ENCODE assay signal across 14 cellular contexts in genomic region chr19:18651300-18651699, GRCh38. TPM values are rescaled to one million over a fixed set of nuclear protein-coding genes. Genes with fewer than 3 reads are reported as not detected.
DNase-seq lines count a peak whose midpoint lies in the region; ATAC-seq and TF ChIP-seq lines count a peak whose summit lies in the region.
"Had no signal": no experiment of that assay in that cellular context is flagged by ENCODE, and none has a peak within 500 bp of the region (broad histone marks: within the 10 kb centered on the region; RNA-seq: fewer than 3 reads in every experiment).

No MANE protein-coding gene starts in this region.

- no peaks in the 10 kb centered on the region for H3K27me3 ChIP-seq in lung (ENCODE audit: control insufficient read depth, insufficient read depth)
- H3K27me3 ChIP-seq in spleen (replicated peaks in 1 of 7) = no peaks in the 10 kb centered on the region

- no peak for TF ChIP-seq POLR2A in spleen (IDR thresholded peaks at IDR 0.05)

- no peak for TF ChIP-seq CTCF in HFFc6 (IDR thresholded peaks at IDR 0.05)
- no peak for TF ChIP-seq CTCF in lung (IDR thresholded peaks at IDR 0.05; ENCODE audit: control extremely low read depth, extremely low read depth)
- no peak for TF ChIP-seq CTCF in spleen (IDR thresholded peaks at IDR 0.05 in 8 of 11, conservative IDR thresholded peaks at IDR 0.05 in 3 of 11)

- intact Hi-C loops in spleen (cut with DNase I; ENCODE audit: low total_unique reads) = no loop called here

- no peak for DNase-seq in HFFc6
- no peak for DNase-seq in central memory CD8-positive, alpha-beta T cell (ENCODE audit: low spot score in 2 of 2)
- no peak for DNase-seq in lung (ENCODE audit: low spot score)
- DNase-seq in spleen = no peak
- no peak for DNase-seq in amniotic stem cell (lab: John Stamatoyannopoulos, UW)
- no peak for DNase-seq in activated T-cell treated with anti-CD3 and anti-CD28 coated beads, Interleukin-2, amount 50 U/mL, for 1 hour
- DNase-seq: effector CD8-positive, alpha-beta T cell; Karpas-422; NCI-H187 treated with DMSO at 0.1 percent for 48 hours; NCI-H510A treated with DMSO at 0.1 percent for 48 hours had no signal

- H3K4me1 ChIP-seq in lung (ENCODE audit: control insufficient read depth in 2 of 2, insufficient read depth in 2 of 2, low read length in 2 of 2) (peaks cover 0 to 21% of the 10 kb centered on the region in 2 donors), spleen (peaks cover 21 to 58% (median 46%) of the 10 kb centered on the region in 6 donors)

- H3K9me3 ChIP-seq in lung (ENCODE audit: control insufficient read depth in 2 of 2, insufficient read depth in 1 of 2, low read length in 1 of 2) (no peaks in the 10 kb centered on the region), spleen (no peaks in the 10 kb centered on the region)
- H3K9me3 ChIP-seq: mucosa of descending colon had no signal

- H3K27ac ChIP-seq in lung (ENCODE audit: low read depth in 1 of 2, low read length in 1 of 2) = peak overlapping the region; percentile 43 to 83
- H3K27ac ChIP-seq in spleen = peak overlapping the region in 5 of 8 donors; percentile 74 to 84 (median 79)

- peak overlapping the region; percentile 93 for H3K27ac Mint-ChIP-seq in HFFc6
- H3K27ac Mint-ChIP-seq in central memory CD8-positive, alpha-beta T cell (ENCODE audit: low read depth) = peak overlapping the region; percentile 61
- H3K27ac Mint-ChIP-seq: activated T-helper 2 cell treated with anti-CD3 and anti-CD28 coated beads, Interferon-gamma antibody, Interleukin-2, Interleukin-4, amounts not matched to agents 10 μg/mL and 5 μg/mL and 100 μg/mL, durations not matched to agents 14 hours and 24 hours and 36 hours had no signal

- H3K27me3 Mint-ChIP-seq in HFFc6 (ENCODE audit: insufficient read depth) = peaks cover 5% of the 10 kb centered on the region; the same call in 1 of the 2 replicates
- no peaks in the 10 kb centered on the region for H3K27me3 Mint-ChIP-seq in central memory CD8-positive, alpha-beta T cell

- peak overlapping the region; percentile 74; the same call in 1 of the 2 replicates for H3K4me3 Mint-ChIP-seq in HFFc6
- H3K4me3 Mint-ChIP-seq in central memory CD8-positive, alpha-beta T cell = no peak overlapping the region

- H3K36me3 ChIP-seq in lung (ENCODE audit: control insufficient read depth in 2 of 2, insufficient read depth in 2 of 2, low read length in 2 of 2) (peaks cover 0 to 2% of the 10 kb centered on the region in 2 donors), spleen (no peaks in the 10 kb centered on the region)

- peaks cover 35% of the 10 kb centered on the region for H3K4me1 Mint-ChIP-seq in HFFc6 (ENCODE audit: low read depth)
- H3K4me1 Mint-ChIP-seq in central memory CD8-positive, alpha-beta T cell = peaks cover 19% of the 10 kb centered on the region

- H3K4me3 ChIP-seq in lung (no peak overlapping the region), spleen (no peak overlapping the region)
- H3K4me3 ChIP-seq: mucosa of descending colon had no signal

- no peak for ATAC-seq in central memory CD8-positive, alpha-beta T cell (replicated peaks; ENCODE audit: extremely low read depth, poor library complexity, severe bottlenecking)
- no peak for ATAC-seq in lung (ENCODE audit: insufficient read depth, low FRiP score)
- ATAC-seq in GM21528 (IDR thresholded peaks at IDR 0.05; ENCODE audit: low FRiP score, unreplicated experiment) = no peak
- ATAC-seq in HG02610 (IDR thresholded peaks at IDR 0.05; ENCODE audit: unreplicated experiment) = no peak

- H3K36me3 Mint-ChIP-seq in HFFc6 (ENCODE audit: low read depth) = no peaks in the 10 kb centered on the region
- peaks cover 4% of the 10 kb centered on the region for H3K36me3 Mint-ChIP-seq in central memory CD8-positive, alpha-beta T cell (ENCODE audit: insufficient read depth)

- no peaks in the 10 kb centered on the region for H3K9me3 Mint-ChIP-seq in HFFc6
- H3K9me3 Mint-ChIP-seq in central memory CD8-positive, alpha-beta T cell = no peaks in the 10 kb centered on the region
- H3K9me3 Mint-ChIP-seq: activated T-helper 2 cell treated with anti-CD3 and anti-CD28 coated beads, Interferon-gamma antibody, Interleukin-2, Interleukin-4, amounts not matched to agents 10 μg/mL and 5 μg/mL and 100 μg/mL, durations not matched to agents 14 hours and 24 hours and 36 hours had no signal

- 77 to 83% methylated on average over 1 of the region's 1 CpG for WGBS in lung, 2 donors
- 63 to 100% (median 92%) methylated on average over 1 of the region's 1 CpG for WGBS in spleen, 5 donors

RNA-seq across cellular contexts. Expression of gene KLHL26, which starts 14.5 kb away (rescaled TPM):
- 1 to 10 TPM; 3.6 to 9.3 (median 7.4) TPM for total RNA-seq in HFFc6 (2021; fragmentation: NEBNext Ultra II Directional; extraction: Animal tissue kit (Norgen Biotek cat#: 25700))
- total RNA-seq in lung = 10 to 100 TPM; 11.0 to 18.0 TPM
- 1 to 10 TPM; 4.1 to 5.9 TPM for polyA plus RNA-seq in lung
- 10 to 100 TPM in 4 of 7 donors, 1 to 10 TPM in 3; 4.4 to 23.1 (median 10.3) TPM for total RNA-seq in spleen
- polyA plus RNA-seq in spleen = 1 to 10 TPM; 1.7 to 3.5 (median 2.2) TPM

RNA-seq across cellular contexts. Expression of gene CRTC1, which starts 32.2 kb away (rescaled TPM):
- 10 to 100 TPM; 11.8 to 14.5 (median 13.4) TPM for total RNA-seq in HFFc6 (2021; fragmentation: NEBNext Ultra II Directional; extraction: Animal tissue kit (Norgen Biotek cat#: 25700))
- total RNA-seq in lung = 10 to 100 TPM in 1 of 2 donors, 1 to 10 TPM in 1; 4.2 to 16.0 TPM
- 1 to 10 TPM; 5.8 to 8.7 TPM for polyA plus RNA-seq in lung
- total RNA-seq in spleen = 10 to 100 TPM in 3 of 7 donors, 1 to 10 TPM in 4; 4.7 to 15.7 (median 8.8) TPM
- polyA plus RNA-seq in spleen = 10 to 100 TPM in 1 of 3 donors, 1 to 10 TPM in 2; 3.1 to 11.3 (median 6.4) TPM

RNA-seq across cellular contexts. Expression of gene TMEM59L, which starts 38.6 kb away (rescaled TPM):
- 1 to 10 TPM; 1.7 to 4.3 (median 3.2) TPM for total RNA-seq in HFFc6 (2021; fragmentation: NEBNext Ultra II Directional; extraction: Animal tissue kit (Norgen Biotek cat#: 25700))
- total RNA-seq in lung (1 to 10 TPM; 1.7 to 2.8 TPM), spleen (under 1 TPM in 2 of 7 donors, not detected in 5; 0.28 to 0.49 TPM)
- polyA plus RNA-seq in lung (1 to 10 TPM in 1 of 2 donors, under 1 TPM in 1; 0.49 to 1.1 TPM), spleen (under 1 TPM; 0.15 to 0.74 (median 0.50) TPM)
- total RNA-seq: activated T-helper 2 cell treated with anti-CD3 and anti-CD28 coated beads, Interferon-gamma antibody, Interleukin-2, Interleukin-4, amounts not matched to agents 10 μg/mL and 5 μg/mL and 100 μg/mL, durations not matched to agents 14 hours and 24 hours and 36 hours had no signal

RNA-seq across cellular contexts. Expression of gene CRLF1, which starts 44.7 kb away (rescaled TPM):
- total RNA-seq in HFFc6 (2021; fragmentation: NEBNext Ultra II Directional; extraction: Animal tissue kit (Norgen Biotek cat#: 25700)) = 1 to 10 TPM; 1.6 to 4.1 (median 2.4) TPM
- total RNA-seq in lung (10 to 100 TPM; 13.3 to 36.9 TPM), spleen (1 to 10 TPM in 4 of 7 donors, under 1 TPM in 2, not detected in 1; 0.20 to 7.0 (median 1.1) TPM)
- polyA plus RNA-seq in lung (10 to 100 TPM; 12.8 to 48.2 TPM), spleen (1 to 10 TPM; 5.2 to 8.0 (median 6.3) TPM)
- total RNA-seq: activated T-helper 2 cell treated with anti-CD3 and anti-CD28 coated beads, Interferon-gamma antibody, Interleukin-2, Interleukin-4, amounts not matched to agents 10 μg/mL and 5 μg/mL and 100 μg/mL, durations not matched to agents 14 hours and 24 hours and 36 hours had no signal
